ENCODE assay signal across 27 cellular contexts in the genomic region with DNA sequence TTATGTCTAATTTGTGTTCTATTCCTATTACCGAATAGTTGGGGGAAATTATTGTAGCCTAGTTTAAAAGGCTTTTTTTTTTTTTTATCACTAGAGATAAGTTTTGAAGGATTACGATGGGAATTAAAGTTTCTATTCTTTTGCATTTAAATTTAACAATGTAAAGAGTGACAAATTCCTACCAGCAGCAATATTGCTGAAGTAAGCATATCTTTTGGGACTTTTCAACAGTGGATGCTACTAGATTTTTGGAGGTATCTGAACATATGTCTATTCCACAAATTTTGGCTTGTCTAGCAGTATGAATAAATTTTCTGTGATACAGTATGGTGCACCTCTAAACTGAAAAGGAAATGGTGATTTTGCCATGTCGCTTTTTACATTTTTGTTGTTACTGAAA.
A peak's percentile ranks its signal among the peaks of the same experiment; 100 is the strongest.
DNase-seq lines count a peak whose midpoint lies in the region; ATAC-seq, FAIRE-seq and TF ChIP-seq lines count a peak whose summit lies in the region.
"Had no signal": no experiment of that assay in that cellular context is flagged by ENCODE, and none has a peak within 500 bp of the region (broad histone marks: within the 10 kb centered on the region; RNA-seq: fewer than 3 reads in every experiment).

No MANE protein-coding gene starts in this region.

- no peak for DNase-seq in A549 (ENCODE audit: low read depth in 1 of 2, low spot score in 1 of 2)
- DNase-seq in IMR-90 = no peak
- peak; percentile 63 for DNase-seq in NCI-H446 treated with DMSO at 0.1 percent for 48 hours (lab: John Stamatoyannopoulos, UW)
- DNase-seq in SK-N-MC (ENCODE audit: low read depth, low spot score) = no peak
- no peak for DNase-seq in WTC11 (ENCODE audit: low spot score)
- DNase-seq in GM13977 (ENCODE audit: low spot score) = no peak
- DNase-seq: 8988T; AML-193; CD4-positive, alpha-beta memory T cell; CD4-positive, CD25-positive, alpha-beta regulatory T cell; CD8-positive, alpha-beta memory T cell; COR-L47; DMS 273 treated with DMSO at 0.1 percent for 48 hours; DMS153; DMS53; DMS79; DND-41; EL; GDM1 had no signal

- no peak for FAIRE-seq in A549 (lab: Jason Lieb, UNC)
- FAIRE-seq: A204.1, GM12878, GM12892 had no signal

- H2AK5ac ChIP-seq in IMR-90 (ENCODE audit: low read depth, low read length) = no peak overlapping the region

- POLR2A ChIA-PET in A549 (lab: Yijun Ruan, JAX) (no interaction called here), IMR-90 (lab: Charles Lee; ENCODE audit: unreplicated experiment) (no interaction called here), WTC11 (lab: Charles Lee) (no interaction called here)

- no peaks in the 10 kb centered on the region for H3K9me1 ChIP-seq in IMR-90 (ENCODE audit: insufficient read depth, low read length)

- H2BK120ac ChIP-seq in IMR-90 (ENCODE audit: low read depth, low read length) = no peak overlapping the region

- H3K4me3 Mint-ChIP-seq in WTC11 = no peak overlapping the region
- H3K4me3 Mint-ChIP-seq: B cell; CD4-positive, alpha-beta memory T cell; CD4-positive, CD25-positive, alpha-beta regulatory T cell; CD8-positive, alpha-beta memory T cell had no signal

- CTCF ChIA-PET in A549 (lab: Yijun Ruan, JAX) = no interaction called here
- CTCF ChIA-PET in IMR-90 (lab: Yijun Ruan, JAX) = no interaction called here
- CTCF ChIA-PET in WTC11 (lab: Charles Lee) = no interaction called here

- TF ChIP-seq CTCF in A549 (IDR thresholded peaks at IDR 0.05) = no peak
- no peak for TF ChIP-seq CTCF in IMR-90 (conservative IDR thresholded peaks at IDR 0.05; ENCODE audit: low read depth, low read length)
- no peak for TF ChIP-seq CTCF in WTC11 (IDR thresholded peaks at IDR 0.05)
- no peak for TF ChIP-seq CTCF in GM13977 (IDR thresholded peaks at IDR 0.05; ENCODE audit: extremely low read depth, insufficient read depth, missing control alignments)

- no peak overlapping the region for H3K56ac ChIP-seq in IMR-90 (ENCODE audit: extremely low read depth, insufficient read depth, low read length)

- no peak overlapping the region for H4K5ac ChIP-seq in IMR-90 (ENCODE audit: low read depth, low read length)

- no peaks in the 10 kb centered on the region for H3K9me3 ChIP-seq in A549
- no peaks in the 10 kb centered on the region for H3K9me3 ChIP-seq in IMR-90 (ENCODE audit: control insufficient read depth, insufficient read depth, low read length)
- no peaks in the 10 kb centered on the region for H3K9me3 ChIP-seq in SK-N-MC (ENCODE audit: low read depth, low read length)
- H3K9me3 ChIP-seq: BLaER1 treated with 17β-estradiol and CSF1 and Interleukin-3, amounts not matched to agents 10 nM and 100 nM had no signal

- no peak overlapping the region for H2BK5ac ChIP-seq in IMR-90 (ENCODE audit: low read depth, low read length, poor library complexity, severe bottlenecking)

- intact Hi-C loops in IMR-90 (cut with micrococcal nuclease) = no loop called here

- H3K36me3 ChIP-seq in IMR-90 (ENCODE audit: control insufficient read depth, insufficient read depth, low read length) (no peaks in the 10 kb centered on the region), SK-N-MC (ENCODE audit: insufficient read depth, low read length) (no peaks in the 10 kb centered on the region)
- H3K36me3 ChIP-seq: BLaER1 treated with 17β-estradiol and CSF1 and Interleukin-3, amounts not matched to agents 10 nM and 100 nM had no signal

- no TSS peak for BruUV-seq in IMR-90 (replicated peaks; lab: Mats Ljungman, UMichigan)

- no peak overlapping the region for H3K27ac Mint-ChIP-seq in WTC11
- H3K27ac Mint-ChIP-seq: B cell; CD4-positive, alpha-beta memory T cell; CD4-positive, CD25-positive, alpha-beta regulatory T cell; CD8-positive, alpha-beta memory T cell had no signal

- no peak overlapping the region for H2BK15ac ChIP-seq in IMR-90 (ENCODE audit: low read depth, low read length)

- H3K9ac ChIP-seq in IMR-90 (ENCODE audit: low read depth, low read length) (no peak overlapping the region), SK-N-MC (ENCODE audit: insufficient read length) (no peak overlapping the region)
- H3K9ac ChIP-seq: BLaER1 treated with 17β-estradiol and CSF1 and Interleukin-3, amounts not matched to agents 10 nM and 100 nM had no signal

- H3K27ac ChIP-seq in A549 (no peak overlapping the region), IMR-90 (ENCODE audit: insufficient read depth, low read length) (no peak overlapping the region), SK-N-MC (peak overlapping the region; percentile 1; the same call in 1 of the 2 replicates)
- H3K27ac ChIP-seq: BLaER1 treated with 17β-estradiol and CSF1 and Interleukin-3, amounts not matched to agents 10 nM and 100 nM; C4-2B had no signal

- H3K36me3 Mint-ChIP-seq in WTC11 = no peaks in the 10 kb centered on the region
- H3K36me3 Mint-ChIP-seq: CD4-positive, alpha-beta memory T cell; CD4-positive, CD25-positive, alpha-beta regulatory T cell; CD8-positive, alpha-beta memory T cell had no signal

- H4K8ac ChIP-seq in IMR-90 (ENCODE audit: low read depth in 2 of 2, low read length in 2 of 2) = no peak overlapping the region

- H3K4me2 ChIP-seq in A549 (no peak overlapping the region), IMR-90 (ENCODE audit: low read depth, low read length) (no peak overlapping the region)
- H3K4me2 ChIP-seq: BLaER1 treated with 17β-estradiol and CSF1 and Interleukin-3, amounts not matched to agents 10 nM and 100 nM had no signal

- no peak overlapping the region for H2AK9ac ChIP-seq in IMR-90 (replicated peaks; ENCODE audit: low read depth, low read length, poor library complexity)

- in situ Hi-C loops in IMR-90 (cut with MboI; ENCODE audit: low sequenced_read_pairs) = no loop called here
- in situ Hi-C loops in GM13977 (cut with MboI; ENCODE audit: low pct_unique_long_range_greater_than_20kb, low sequenced_read_pairs, unreplicated experiment) = no loop called here

- no peak overlapping the region for H3K14ac ChIP-seq in IMR-90 (replicated peaks; ENCODE audit: low read depth, low read length)

- no peak for TF ChIP-seq RAD21 in A549 (conservative IDR thresholded peaks at IDR 0.05 in 1 of 2, IDR thresholded peaks at IDR 0.05 in 1 of 2)
- TF ChIP-seq RAD21 in IMR-90 (IDR thresholded peaks at IDR 0.05; ENCODE audit: low read length) = no peak

- dilution Hi-C loops in IMR-90 (cut with HindIII; ENCODE audit: low sequenced_read_pairs, unreplicated experiment) = no loop called here

- H2AFZ ChIP-seq in IMR-90 (replicated peaks; ENCODE audit: low read length, poor library complexity) = no peak overlapping the region

- no peak for TF ChIP-seq POLR2A in A549 (IDR thresholded peaks at IDR 0.05; ENCODE audit: low read length)
- TF ChIP-seq POLR2A in IMR-90 (IDR thresholded peaks at IDR 0.05; ENCODE audit: low read depth, low read length) = no peak

- no peaks in the 10 kb centered on the region for H3K4me1 ChIP-seq in A549
- no peaks in the 10 kb centered on the region for H3K4me1 ChIP-seq in IMR-90 (ENCODE audit: control insufficient read depth, insufficient read depth, low read length)
- H3K4me1 ChIP-seq: BLaER1 treated with 17β-estradiol and CSF1 and Interleukin-3, amounts not matched to agents 10 nM and 100 nM had no signal

- no peaks in the 10 kb centered on the region for H3K27me3 ChIP-seq in IMR-90 (ENCODE audit: control insufficient read depth, insufficient read depth, low read length)
- H3K27me3 ChIP-seq: BLaER1 treated with 17β-estradiol and CSF1 and Interleukin-3, amounts not matched to agents 10 nM and 100 nM had no signal

- H3K79me1 ChIP-seq in IMR-90 (ENCODE audit: low read depth in 1 of 2, low read length in 2 of 2) = no peaks in the 10 kb centered on the region

- H3K4me1 Mint-ChIP-seq in WTC11 = no peaks in the 10 kb centered on the region
- H3K4me1 Mint-ChIP-seq: B cell; CD4-positive, alpha-beta memory T cell; CD4-positive, CD25-positive, alpha-beta regulatory T cell; CD8-positive, alpha-beta memory T cell had no signal

- H3K9me3 Mint-ChIP-seq in WTC11 = no peaks in the 10 kb centered on the region
- H3K9me3 Mint-ChIP-seq: CD4-positive, alpha-beta memory T cell; CD8-positive, alpha-beta memory T cell had no signal

- H2BK20ac ChIP-seq in IMR-90 (ENCODE audit: low read depth, low read length) = no peak overlapping the region

- no peaks in the 10 kb centered on the region for H3K27me3 Mint-ChIP-seq in WTC11 (ENCODE audit: low read depth)
- H3K27me3 Mint-ChIP-seq: B cell; CD4-positive, alpha-beta memory T cell; CD4-positive, CD25-positive, alpha-beta regulatory T cell; CD8-positive, alpha-beta memory T cell had no signal

- no peak overlapping the region for H3K4ac ChIP-seq in IMR-90 (ENCODE audit: low read depth, low read length)

- H3K4me3 ChIP-seq in A549 = no peak overlapping the region
- H3K4me3 ChIP-seq in IMR-90 (ENCODE audit: insufficient read depth, low read depth, low read length) = no peak overlapping the region
- H3K4me3 ChIP-seq in SK-N-MC = no peak overlapping the region
- H3K4me3 ChIP-seq: BLaER1 treated with 17β-estradiol and CSF1 and Interleukin-3, amounts not matched to agents 10 nM and 100 nM; GM12878 had no signal

- no peak overlapping the region for H3K23ac ChIP-seq in IMR-90 (ENCODE audit: low read depth, low read length)

- H4K20me1 ChIP-seq in IMR-90 (ENCODE audit: insufficient read depth, low read length) = no peaks in the 10 kb centered on the region
- H4K20me1 ChIP-seq: BLaER1 treated with 17β-estradiol and CSF1 and Interleukin-3, amounts not matched to agents 10 nM and 100 nM had no signal

- no peak for TF ChIP-seq EP300 in A549 (IDR thresholded peaks at IDR 0.05)

- 31% methylated on average over 3 of the region's 3 CpGs for WGBS in A549 (ENCODE audit: missing lambda C conversion rate)
- no CpG with 5 or more reads among the region's 3 CpGs for WGBS in IMR-90 (ENCODE audit: extremely low coverage in 2 of 2, insufficient read length in 1 of 2), 2 experiments

- H3K18ac ChIP-seq in IMR-90 (ENCODE audit: low read depth, low read length) = no peak overlapping the region

- ATAC-seq in A549 (no peak), IMR-90 (ENCODE audit: low read depth) (no peak), WTC11 (no peak), GM21423 (IDR thresholded peaks at IDR 0.05; ENCODE audit: unreplicated experiment) (no peak), HG03342 (IDR thresholded peaks at IDR 0.05; ENCODE audit: unreplicated experiment) (no peak)
- ATAC-seq: GM12878 had no signal

- H4K91ac ChIP-seq in IMR-90 (ENCODE audit: insufficient read depth, low read depth, low read length) = no peak overlapping the region

TF ChIP-seq in A549, 52 proteins besides CTCF, POLR2A, EP300 and RAD21:
- TF ChIP-seq MAFK (IDR thresholded peaks at IDR 0.05; ENCODE audit: partially characterized antibody) (peak; percentile 52), HEYL (CRISPR knock-in tag; IDR thresholded peaks at IDR 0.05) (no peak)

TF ChIP-seq in IMR-90, 13 proteins besides CTCF, POLR2A, EP300 and RAD21 (continues in another document):
- TF ChIP-seq MAFK (IDR thresholded peaks at IDR 0.05; ENCODE audit: low read depth, low read length) = peak; percentile 88
- no peak for TF ChIP-seq CEBPB (IDR thresholded peaks at IDR 0.05; ENCODE audit: low read depth, low read length)
- TF ChIP-seq FOS (IDR thresholded peaks at IDR 0.05; ENCODE audit: low read depth, low read length) = no peak
- no peak for TF ChIP-seq SMC3 (IDR thresholded peaks at IDR 0.05; ENCODE audit: low read depth, low read length)
